27 cellular contexts compared by ENCODE assay signal in the genomic region with DNA sequence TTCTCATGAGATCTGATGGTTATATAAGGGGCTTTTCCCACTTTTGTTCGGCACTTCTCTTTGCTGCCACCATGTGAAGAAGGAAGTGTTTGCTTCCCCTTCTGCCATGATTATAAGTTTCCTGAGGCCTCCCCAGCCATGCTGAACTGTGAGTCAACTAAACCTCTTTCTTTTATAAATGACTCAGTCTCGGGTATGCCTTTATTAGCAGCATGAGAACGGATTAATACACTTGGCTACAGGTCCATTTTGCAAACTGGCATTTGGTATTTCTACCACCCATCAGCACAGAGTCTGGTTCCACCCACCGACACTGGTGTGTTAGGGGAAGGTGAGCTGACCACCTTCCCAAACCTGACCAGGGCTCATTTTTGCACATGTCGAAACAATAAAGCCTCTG.
"Had no signal": no experiment of that assay in that cellular context is flagged by ENCODE, and none has a peak within 500 bp of the region (broad histone marks: within the 10 kb centered on the region; RNA-seq: fewer than 3 reads in every experiment).

No MANE protein-coding gene starts in this region.

- H3K36me3 ChIP-seq: cardiac muscle cell, neutrophil, sigmoid colon, uterus had no signal

- H3K27me3 ChIP-seq: cardiac muscle cell, neutrophil, sigmoid colon, testis, uterus had no signal

- H3K9ac ChIP-seq: parathyroid adenoma had no signal

- H3K4me1 ChIP-seq: parathyroid adenoma, sigmoid colon, testis, uterus had no signal

- H3K79me2 ChIP-seq: parathyroid adenoma had no signal

- H3K9me3 ChIP-seq: neutrophil, sigmoid colon, testis, uterus had no signal

- H3K4me3 ChIP-seq: cardiac muscle cell, sigmoid colon, smooth muscle cell, testis, uterus had no signal

- H3K4me2 ChIP-seq: smooth muscle cell had no signal

- H2AFZ ChIP-seq: parathyroid adenoma had no signal

- H3K27ac Mint-ChIP-seq: activated CD4-positive, alpha-beta memory T cell treated with anti-CD3 and anti-CD28 coated beads for 36 hours; activated naive CD8-positive, alpha-beta T cell treated with anti-CD3 and anti-CD28 coated beads for 36 hours; dendritic cell treated with granulocyte-macrophage colony-stimulating factor and Interleukin-4, amounts not matched to agents 40 ng/mL and 50 ng/mL, for 4 days; natural killer cell treated with Interleukin-12 subunit alpha and Interleukin-12 subunit beta and Interleukin-15 and Interleukin-18, amount 100 ng/mL, for 72 hours had no signal

- DNase-seq: activated CD4-positive, alpha-beta memory T cell treated with anti-CD3 and anti-CD28 coated beads for 36 hours; activated CD4-positive, alpha-beta T cell treated with anti-CD3 and anti-CD28 coated beads for 4 hours; activated CD4-positive, CD25-positive, alpha-beta regulatory T cell; activated naive CD4-positive, alpha-beta T cell treated with Interleukin-2 at 50 U/mL for 16 hours; activated naive CD8-positive, alpha-beta T cell treated with anti-CD3 and anti-CD28 coated beads for 36 hours; activated T-cell treated with anti-CD3 and anti-CD28 coated beads, Interleukin-2, amount 50 U/mL, for 48 hours; effector CD4-positive, alpha-beta T cell; erythroblast; hippocampal formation; left cardiac atrium; sigmoid colon; stimulated activated CD4-positive, alpha-beta T cell treated with anti-CD3 and anti-CD28 coated beads, Interleukin-15, amount 100 ng/mL, for 24 hours; stimulated activated naive CD4-positive, alpha-beta T cell; T-helper 9 cell; testis; trophoblast cell; uterus had no signal

- FAIRE-seq: astrocyte, endometrium, frontal cortex, islet of Langerhans had no signal

- ATAC-seq: left cardiac atrium; natural killer cell treated with Interleukin-12 subunit alpha and Interleukin-12 subunit beta and Interleukin-15 and Interleukin-18, amount 100 ng/mL, for 72 hours had no signal

- H3K4me1 Mint-ChIP-seq: activated naive CD8-positive, alpha-beta T cell treated with anti-CD3 and anti-CD28 coated beads for 36 hours had no signal

- H3K4me3 Mint-ChIP-seq: activated CD4-positive, alpha-beta memory T cell treated with anti-CD3 and anti-CD28 coated beads for 36 hours; activated naive CD8-positive, alpha-beta T cell treated with anti-CD3 and anti-CD28 coated beads for 36 hours; dendritic cell treated with granulocyte-macrophage colony-stimulating factor and Interleukin-4, amounts not matched to agents 40 ng/mL and 50 ng/mL, for 4 days; natural killer cell treated with Interleukin-12 subunit alpha and Interleukin-12 subunit beta and Interleukin-15 and Interleukin-18, amount 100 ng/mL, for 72 hours had no signal

- H3K9me3 Mint-ChIP-seq: activated CD4-positive, alpha-beta memory T cell treated with anti-CD3 and anti-CD28 coated beads for 36 hours; activated naive CD8-positive, alpha-beta T cell treated with anti-CD3 and anti-CD28 coated beads for 36 hours; dendritic cell treated with granulocyte-macrophage colony-stimulating factor and Interleukin-4, amounts not matched to agents 40 ng/mL and 50 ng/mL, for 4 days; natural killer cell treated with Interleukin-12 subunit alpha and Interleukin-12 subunit beta and Interleukin-15 and Interleukin-18, amount 100 ng/mL, for 72 hours had no signal

- H3K36me3 Mint-ChIP-seq: activated CD4-positive, alpha-beta memory T cell treated with anti-CD3 and anti-CD28 coated beads for 36 hours; activated naive CD8-positive, alpha-beta T cell treated with anti-CD3 and anti-CD28 coated beads for 36 hours; natural killer cell treated with Interleukin-12 subunit alpha and Interleukin-12 subunit beta and Interleukin-15 and Interleukin-18, amount 100 ng/mL, for 72 hours had no signal

- H3K27ac ChIP-seq: cardiac muscle cell, neutrophil, parathyroid adenoma, sigmoid colon, testis, uterus had no signal

- H3K27me3 Mint-ChIP-seq: activated CD4-positive, alpha-beta memory T cell treated with anti-CD3 and anti-CD28 coated beads for 36 hours; dendritic cell treated with granulocyte-macrophage colony-stimulating factor and Interleukin-4, amounts not matched to agents 40 ng/mL and 50 ng/mL, for 4 days had no signal
